In genomic region chr1:71304125-71304524, GRCh38 we compare ENCODE assay signal across 12 cellular contexts.
"Had no signal": no experiment of that assay in that cellular context is flagged by ENCODE, and none has a peak within 500 bp of the region (broad histone marks: within the 10 kb centered on the region; RNA-seq: fewer than 3 reads in every experiment).

No MANE protein-coding gene starts in this region.

- H3K27ac Mint-ChIP-seq: activated CD4-positive, alpha-beta T cell treated with anti-CD3 and anti-CD28 coated beads for 36 hours; activated naive CD4-positive, alpha-beta T cell treated with anti-CD3 and anti-CD28 coated beads, Interleukin-2, amount 10 ng/mL, durations not matched to agents 7 days and 5 days; activated T-helper 2 cell treated with anti-CD3 and anti-CD28 coated beads, Interferon-gamma antibody, Interleukin-2, Interleukin-4, amounts not matched to agents 10 μg/mL and 5 μg/mL and 100 μg/mL, durations not matched to agents 14 hours and 24 hours and 36 hours; immature natural killer cell; nephron had no signal

- H3K9me3 Mint-ChIP-seq: activated naive CD4-positive, alpha-beta T cell treated with anti-CD3 and anti-CD28 coated beads, Interleukin-2, amount 10 ng/mL, durations not matched to agents 7 days and 5 days; activated T-helper 2 cell treated with anti-CD3 and anti-CD28 coated beads, Interferon-gamma antibody, Interleukin-2, Interleukin-4, amounts not matched to agents 10 μg/mL and 5 μg/mL and 100 μg/mL, durations not matched to agents 14 hours and 24 hours and 36 hours; nephron had no signal

- H3K27me3 Mint-ChIP-seq: activated CD4-positive, alpha-beta T cell treated with anti-CD3 and anti-CD28 coated beads for 36 hours; activated naive CD4-positive, alpha-beta T cell treated with anti-CD3 and anti-CD28 coated beads, Interleukin-2, amount 10 ng/mL, durations not matched to agents 7 days and 5 days had no signal

- H3K4me3 Mint-ChIP-seq: activated CD4-positive, alpha-beta T cell treated with anti-CD3 and anti-CD28 coated beads for 36 hours; activated naive CD4-positive, alpha-beta T cell treated with anti-CD3 and anti-CD28 coated beads, Interleukin-2, amount 10 ng/mL, durations not matched to agents 7 days and 5 days; immature natural killer cell; nephron had no signal

- H3K4me1 Mint-ChIP-seq: activated CD4-positive, alpha-beta T cell treated with anti-CD3 and anti-CD28 coated beads for 36 hours; activated naive CD4-positive, alpha-beta T cell treated with anti-CD3 and anti-CD28 coated beads, Interleukin-2, amount 10 ng/mL, durations not matched to agents 7 days and 5 days; immature natural killer cell; nephron had no signal

- H3K36me3 Mint-ChIP-seq: activated naive CD4-positive, alpha-beta T cell treated with anti-CD3 and anti-CD28 coated beads, Interleukin-2, amount 10 ng/mL, durations not matched to agents 7 days and 5 days; immature natural killer cell had no signal

- DNase-seq: activated CD4-positive, alpha-beta T cell treated with anti-CD3 and anti-CD28 coated beads for 36 hours; activated naive CD4-positive, alpha-beta T cell treated with anti-CD3 and anti-CD28 coated beads, Interleukin-2, amount 10 ng/mL, durations not matched to agents 7 days and 5 days; caudate nucleus; colonic mucosa; immature natural killer cell; mesendoderm; sigmoid colon; stimulated activated CD4-positive, alpha-beta T cell treated with anti-CD3 and anti-CD28 coated beads, Interleukin-2, amount 100 ng/mL, for 48 hours; stimulated activated naive CD8-positive, alpha-beta T cell treated with anti-CD3 and anti-CD28 coated beads, Interleukin-15, Interleukin-2, amounts not matched to agents 100 U/mL and 50 U/mL, for 24 hours; T-helper 9 cell had no signal

- ATAC-seq: activated CD4-positive, alpha-beta T cell treated with anti-CD3 and anti-CD28 coated beads for 36 hours; stimulated activated naive CD8-positive, alpha-beta T cell treated with anti-CD3 and anti-CD28 coated beads, Interleukin-15, Interleukin-2, amounts not matched to agents 100 U/mL and 50 U/mL, for 24 hours had no signal
